Comparison of ENCODE assay signal across 17 cellular contexts in the genomic region with DNA sequence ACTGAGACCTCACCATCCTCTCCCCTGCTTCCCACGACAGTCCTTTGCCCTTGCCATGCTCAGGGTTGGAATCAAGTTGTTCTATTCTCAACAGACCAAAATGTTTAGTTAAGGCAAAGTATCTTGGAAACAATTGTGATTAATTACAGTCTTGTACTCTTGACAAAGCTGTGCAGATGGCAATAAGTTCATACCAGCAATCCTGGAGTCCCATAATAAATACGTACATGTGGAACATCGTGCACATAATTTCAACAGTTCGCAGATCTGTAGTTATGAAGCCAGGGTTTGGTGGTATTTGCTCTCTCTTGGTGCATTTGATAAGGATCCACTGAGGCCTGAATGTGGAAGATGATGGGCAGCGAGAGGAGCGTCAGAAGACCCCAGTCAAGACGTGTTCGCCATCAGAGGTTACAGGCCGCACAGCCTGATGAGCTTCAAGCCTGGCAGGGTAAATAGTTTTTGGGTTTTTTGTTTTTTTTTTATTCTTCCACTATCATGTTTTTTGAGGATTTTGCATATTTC. TPM values are rescaled to one million over a fixed set of nuclear protein-coding genes. Genes with fewer than 3 reads are reported as not detected.
DNase-seq lines count a peak whose midpoint lies in the region; ATAC-seq and TF ChIP-seq lines count a peak whose summit lies in the region.
"Had no signal": no experiment of that assay in that cellular context is flagged by ENCODE, and none has a peak within 500 bp of the region (broad histone marks: within the 10 kb centered on the region; RNA-seq: fewer than 3 reads in every experiment).

No MANE protein-coding gene starts in this region.

- no peak overlapping the region for H2AK5ac ChIP-seq in trophoblast cell (ENCODE audit: low read length)

- peaks cover 3% of the 10 kb centered on the region for H3K79me2 ChIP-seq in trophoblast cell (ENCODE audit: control insufficient read depth, insufficient read depth, low read length, poor library complexity)

- no peak overlapping the region for H3K9ac ChIP-seq in trophoblast cell (ENCODE audit: low read length)

- H3K27ac ChIP-seq in heart left ventricle: peak overlapping the region; percentile 9 to 96 (median 64)
- peak overlapping the region; percentile 77 to 90 (median 86) for H3K27ac ChIP-seq in gastroesophageal sphincter
- no peak overlapping the region for H3K27ac ChIP-seq in trophoblast cell (ENCODE audit: low read depth, low read length)
- peak overlapping the region; percentile 23 to 95 for H3K27ac ChIP-seq in uterus
- H3K27ac ChIP-seq in aorta (ENCODE audit: low read depth in 1 of 2, low read length in 2 of 2): no peak overlapping the region

- no peak for TF ChIP-seq EP300 in gastroesophageal sphincter (IDR thresholded peaks at IDR 0.05)

- H2BK5ac ChIP-seq in trophoblast cell (ENCODE audit: low read depth, low read length, poor library complexity): no peak overlapping the region

- H3K14ac ChIP-seq in trophoblast cell (ENCODE audit: low read length): no peak overlapping the region

- peak overlapping the region; percentile 93 for H2BK12ac ChIP-seq in trophoblast cell (ENCODE audit: low read length)

- 92 to 97% (median 97%) methylated on average over 9 of the region's 9 CpGs for WGBS in heart left ventricle, 4 donors
- WGBS in gastroesophageal sphincter (ENCODE audit: low coverage in 1 of 2), 2 donors: 68 to 76% methylated on average over 7 to 9 of the region's 9 CpGs
- WGBS in trophoblast cell (ENCODE audit: extremely low coverage, insufficient coverage, insufficient read length): no CpG with 5 or more reads among the region's 9 CpGs
- WGBS in aorta, 2 donors: 86 to 91% methylated on average over 9 of the region's 9 CpGs

- no peaks in the 10 kb centered on the region for H3K27me3 ChIP-seq in heart left ventricle
- H3K27me3 ChIP-seq in gastroesophageal sphincter: no peaks in the 10 kb centered on the region
- no peaks in the 10 kb centered on the region for H3K27me3 ChIP-seq in trophoblast cell (ENCODE audit: insufficient read depth, low read length)
- no peaks in the 10 kb centered on the region for H3K27me3 ChIP-seq in uterus
- H3K27me3 ChIP-seq in aorta (ENCODE audit: control insufficient read depth in 1 of 2, insufficient read depth in 2 of 2, low read length in 1 of 2): no peaks in the 10 kb centered on the region

- H3K27ac Mint-ChIP-seq in activated T-helper 17 cell treated with anti-CD3 and anti-CD28 coated beads, Interleukin-2, amount 50 U/mL, for 72 hours: no peak overlapping the region
- H3K27ac Mint-ChIP-seq: endodermal cell, WTC11 had no signal

- peaks cover 8% of the 10 kb centered on the region for H3K79me1 ChIP-seq in trophoblast cell (ENCODE audit: low read length)

- peak overlapping the region; percentile 58 for H3K18ac ChIP-seq in trophoblast cell (ENCODE audit: low read length)

- TF ChIP-seq POLR2A in heart left ventricle (IDR thresholded peaks at IDR 0.05): no peak
- TF ChIP-seq POLR2A in gastroesophageal sphincter (IDR thresholded peaks at IDR 0.05): no peak
- no peak for TF ChIP-seq POLR2A in uterus (IDR thresholded peaks at IDR 0.05)

- no peak overlapping the region for H3K4me3 ChIP-seq in heart left ventricle
- no peak overlapping the region for H3K4me3 ChIP-seq in gastroesophageal sphincter
- H3K4me3 ChIP-seq in trophoblast cell (ENCODE audit: low read depth, low read length): no peak overlapping the region
- no peak overlapping the region for H3K4me3 ChIP-seq in uterus
- no peak overlapping the region for H3K4me3 ChIP-seq in aorta (ENCODE audit: low read length in 2 of 2)

- no peak for DNase-seq in heart left ventricle
- no peak for DNase-seq in cardiac septum (ENCODE audit: low spot score)
- DNase-seq in trophoblast cell: no peak
- DNase-seq in uterus: no peak
- DNase-seq in aorta: no peak
- DNase-seq: activated naive CD4-positive, alpha-beta T cell treated with Interleukin-2 at 50 U/mL for 16 hours; COR-L47; endodermal cell; kidney; NCI-H2107; NCI-H774 had no signal

- peaks cover 27 to 88% (median 60%) of the 10 kb centered on the region in 12 donors for H3K4me1 ChIP-seq in heart left ventricle
- H3K4me1 ChIP-seq in gastroesophageal sphincter: peaks cover 37 to 92% (median 53%) of the 10 kb centered on the region in 3 donors
- H3K4me1 ChIP-seq in trophoblast cell (ENCODE audit: control insufficient read depth in 1 of 2, insufficient read depth in 2 of 2, low read length in 2 of 2): peaks cover 12 to 21% of the 10 kb centered on the region in 2 experiments
- peaks cover 9 to 23% of the 10 kb centered on the region in 2 donors for H3K4me1 ChIP-seq in uterus
- peaks cover 0 to 8% of the 10 kb centered on the region in 2 donors for H3K4me1 ChIP-seq in aorta (ENCODE audit: control insufficient read depth in 1 of 2, insufficient read depth in 2 of 2, low read length in 2 of 2)

- H3K4me2 ChIP-seq in trophoblast cell (ENCODE audit: low read length): no peak overlapping the region

- peaks cover 5% of the 10 kb centered on the region for H3K4me1 Mint-ChIP-seq in activated T-helper 17 cell treated with anti-CD3 and anti-CD28 coated beads, Interleukin-2, amount 50 U/mL, for 72 hours

- no peak overlapping the region for H2BK120ac ChIP-seq in trophoblast cell (ENCODE audit: insufficient read depth, low read length, poor library complexity)

- intact Hi-C loops in heart left ventricle (cut with DNase I) (no loop called here), cardiac septum (cut with DNase I) (loop anchor here (5.0 kb wide), 1 partner anchor 38 kb away; no protein-coding TSS in a partner anchor), uterus (cut with DNase I; ENCODE audit: low total_unique reads) (no loop called here), aorta (cut with DNase I) (no loop called here)

- no peak overlapping the region for H4K12ac ChIP-seq in trophoblast cell (ENCODE audit: low read depth, low read length)

- H3K23ac ChIP-seq in trophoblast cell (ENCODE audit: low read length): no peak overlapping the region

- peak overlapping the region; percentile 6 for H3K4ac ChIP-seq in trophoblast cell (ENCODE audit: low read depth, low read length)

- no peak overlapping the region for H2AFZ ChIP-seq in trophoblast cell (ENCODE audit: insufficient read depth, low read length, poor library complexity)

- H3K9me3 Mint-ChIP-seq in activated T-helper 17 cell treated with anti-CD3 and anti-CD28 coated beads, Interleukin-2, amount 50 U/mL, for 72 hours: no peaks in the 10 kb centered on the region
- H3K9me3 Mint-ChIP-seq: endodermal cell, neural crest cell, WTC11 had no signal

- H3K27me3 Mint-ChIP-seq in activated T-helper 17 cell treated with anti-CD3 and anti-CD28 coated beads, Interleukin-2, amount 50 U/mL, for 72 hours: no peaks in the 10 kb centered on the region

- peaks cover 59% of the 10 kb centered on the region for H3K36me3 Mint-ChIP-seq in activated T-helper 17 cell treated with anti-CD3 and anti-CD28 coated beads, Interleukin-2, amount 50 U/mL, for 72 hours (ENCODE audit: low read depth)

- no peak overlapping the region for H3K4me3 Mint-ChIP-seq in activated T-helper 17 cell treated with anti-CD3 and anti-CD28 coated beads, Interleukin-2, amount 50 U/mL, for 72 hours
- H3K4me3 Mint-ChIP-seq: endodermal cell, neural crest cell, WTC11 had no signal

- TF ChIP-seq CTCF in heart left ventricle (IDR thresholded peaks at IDR 0.05) (no peak), gastroesophageal sphincter (IDR thresholded peaks at IDR 0.05) (no peak), uterus (IDR thresholded peaks at IDR 0.05) (no peak)

- no peak for ATAC-seq in heart left ventricle
- no peak for ATAC-seq in gastroesophageal sphincter
- ATAC-seq in aorta (ENCODE audit: low FRiP score): no peak
- no peak for ATAC-seq in activated T-helper 17 cell treated with anti-CD3 and anti-CD28 coated beads, Interleukin-2, amount 50 U/mL, for 72 hours (replicated peaks)
- no peak for ATAC-seq in GM19452 (IDR thresholded peaks at IDR 0.05; ENCODE audit: unreplicated experiment)
- ATAC-seq: Panc1, WTC11 had no signal

- H3K9me3 ChIP-seq in heart left ventricle: no peaks in the 10 kb centered on the region
- H3K9me3 ChIP-seq in gastroesophageal sphincter: no peaks in the 10 kb centered on the region
- no peaks in the 10 kb centered on the region for H3K9me3 ChIP-seq in trophoblast cell (ENCODE audit: insufficient read depth, low read depth, low read length)
- H3K9me3 ChIP-seq in uterus: no peaks in the 10 kb centered on the region
- no peaks in the 10 kb centered on the region for H3K9me3 ChIP-seq in aorta (ENCODE audit: control insufficient read depth, low read length)

- peaks cover 0 to 66% (median 60%) of the 10 kb centered on the region in 9 donors for H3K36me3 ChIP-seq in heart left ventricle
- H3K36me3 ChIP-seq in gastroesophageal sphincter: peaks cover 0 to 30% of the 10 kb centered on the region in 2 donors
- peaks cover 22 to 31% of the 10 kb centered on the region in 2 experiments for H3K36me3 ChIP-seq in trophoblast cell (ENCODE audit: control insufficient read depth in 1 of 2, insufficient read depth in 2 of 2, low read length in 2 of 2)
- H3K36me3 ChIP-seq in uterus: no peaks in the 10 kb centered on the region
- peaks cover 5 to 7% of the 10 kb centered on the region in 2 donors for H3K36me3 ChIP-seq in aorta (ENCODE audit: control insufficient read depth in 1 of 2, insufficient read depth in 2 of 2, low read length in 1 of 2)

- no peak overlapping the region for H4K8ac ChIP-seq in trophoblast cell (ENCODE audit: low read depth, low read length)

- H4K91ac ChIP-seq in trophoblast cell (ENCODE audit: low read depth, low read length): no peak overlapping the region

RNA-seq across cellular contexts. Expression of a gene that starts 52.9 kb away (rescaled TPM):
- total RNA-seq in heart left ventricle: 1 to 10 TPM in 2 of 9 donors, under 1 TPM in 7; 0.08 to 1.2 (median 0.58) TPM
- polyA plus RNA-seq in heart left ventricle: under 1 TPM; 0.34 to 0.91 TPM
- total RNA-seq in cardiac septum: 0.83 TPM
- 1 to 10 TPM in 2 of 4 donors, under 1 TPM in 2; 0.62 to 1.5 (median 1.1) TPM for total RNA-seq in gastroesophageal sphincter
- polyA plus RNA-seq in trophoblast cell (2013): 0.32 and 0.45 TPM in 2 replicates
- 1 to 10 TPM in 3 of 4 donors, under 1 TPM in 1; 0.26 to 2.4 (median 1.5) TPM for total RNA-seq in uterus
- total RNA-seq in aorta: 1 to 10 TPM; 2.6 to 2.7 TPM
- under 1 TPM in 1 of 2 donors, not detected in 1; 0.95 TPM for polyA plus RNA-seq in aorta
- 1 to 10 TPM; 1.0 to 1.4 TPM for total RNA-seq in activated T-helper 17 cell treated with anti-CD3 and anti-CD28 coated beads, Interleukin-2, amount 50 U/mL, for 72 hours

Comparison
In these comparisons a context has a peak if more than half of its experiments do, and no peak if none do; other contexts are left out.
1. H3K27ac ChIP-seq: peak in heart left ventricle (12 of 12), gastroesophageal sphincter (4 of 4) and uterus (2 of 2); none in trophoblast cell (single experiment) and aorta (0 of 2).